In genomic region chr10:3761111-3761686, GRCh38 we compare ENCODE assay signal across 8 cellular contexts. TPM values are rescaled to one million over a fixed set of nuclear protein-coding genes. Genes with fewer than 3 reads are reported as not detected.
DNase-seq lines count a peak whose midpoint lies in the region; ATAC-seq and TF ChIP-seq lines count a peak whose summit lies in the region.

No MANE protein-coding gene starts in this region.

- no peak for TF ChIP-seq CTCF in heart right ventricle (IDR thresholded peaks at IDR 0.05)

- H3K4me3 ChIP-seq in heart right ventricle = no peak overlapping the region

- DNase-seq in SIG-M5 (lab: John Stamatoyannopoulos, UW) (peak; percentile 68), mucosa of gallbladder (ENCODE audit: low spot score) (peak; percentile 9), NCI-H1694 treated with DMSO at 0.1 percent for 48 hours (lab: John Stamatoyannopoulos, UW) (no peak), GF-D8 (lab: John Stamatoyannopoulos, UW) (no peak), NCI-H510A (lab: John Stamatoyannopoulos, UW) (no peak), heart right ventricle (no peak)

- peaks cover 0 to 79% (median 9%) of the 10 kb centered on the region in 9 donors for H3K4me1 ChIP-seq in heart right ventricle

- no peaks in the 10 kb centered on the region for H3K9me3 ChIP-seq in heart right ventricle

- intact Hi-C loops in heart right ventricle (cut with DNase I) = loop anchor here in 2 of 10 donors (10.0 kb wide), 1 partner anchor 306 kb away; no protein-coding TSS in a partner anchor

- H3K27ac ChIP-seq in heart right ventricle = peak overlapping the region in 1 of 10 donors; percentile 54

- WGBS in heart right ventricle, 2 donors = 89 to 95% methylated on average over 8 of the region's 8 CpGs

- H3K27me3 ChIP-seq in heart right ventricle = no peaks in the 10 kb centered on the region

- peak; percentile 44 for ATAC-seq in GM18870 (IDR thresholded peaks at IDR 0.05; ENCODE audit: unreplicated experiment)
- peak; percentile 45 for ATAC-seq in HG02884 (IDR thresholded peaks at IDR 0.05; ENCODE audit: unreplicated experiment)
- no peak for ATAC-seq in heart right ventricle

- no peaks in the 10 kb centered on the region for H3K36me3 ChIP-seq in heart right ventricle

RNA-seq across cellular contexts. Expression of gene KLF6, which starts 23.8 kb away (rescaled TPM):
- 165 TPM for total RNA-seq in mucosa of gallbladder
- total RNA-seq in heart right ventricle = 10 to 100 TPM; 40.4 to 90.5 (median 56.6) TPM
- 10 to 100 TPM; 22.1 to 34.1 TPM for polyA plus RNA-seq in heart right ventricle

Comparison
In these comparisons a context has a peak if more than half of its experiments do, and no peak if none do; other contexts are left out.
1. ATAC-seq: peak in GM18870 (single experiment) and HG02884 (single experiment); none in heart right ventricle (0 of 8).
2. DNase-seq: peak in SIG-M5 (single experiment) and mucosa of gallbladder (single experiment); none in NCI-H1694 treated with DMSO at 0.1 percent for 48 hours (single experiment), GF-D8 (single experiment), NCI-H510A (single experiment) and heart right ventricle (0 of 2).